Comparison of ENCODE assay signal across 11 cellular contexts in genomic region chr1:151701515-151701914, GRCh38. TPM values are rescaled to one million over a fixed set of nuclear protein-coding genes. Genes with fewer than 3 reads are reported as not detected.
"Had no signal": no experiment of that assay in that cellular context is flagged by ENCODE, and none has a peak within 500 bp of the region (broad histone marks: within the 10 kb centered on the region; RNA-seq: fewer than 3 reads in every experiment).

No MANE protein-coding gene starts in this region.

- H3K27ac ChIP-seq: GM23248, HL-60, KMS-11 had no signal

- H3K9me3 ChIP-seq: HAP-1 had no signal

- ATAC-seq: HCT116 had no signal

- H3K4me1 ChIP-seq: HAP-1 had no signal

- DNase-seq: GM23248, GOT3, IMR-90, KBM-7 had no signal

- H3K4me3 ChIP-seq: GM23248, HAP-1 had no signal

RNA-seq across cellular contexts. Expression of gene CELF3, which starts 15.1 kb away (rescaled TPM):
- total RNA-seq: GM23248, H4, HT1080, IMR-90 had no signal

RNA-seq across cellular contexts. Expression of gene RIIAD1, which starts 19.8 kb away (rescaled TPM):
- total RNA-seq: GM23248, H4, H7, HT1080, IMR-90 had no signal
